ENCODE assay signal across 20 cellular contexts in genomic region chr7:116455009-116455408, GRCh38. TPM values are rescaled to one million over a fixed set of nuclear protein-coding genes. Genes with fewer than 3 reads are reported as not detected.
A peak's percentile ranks its signal among the peaks of the same experiment; 100 is the strongest.
DNase-seq lines count a peak whose midpoint lies in the region; ATAC-seq and TF ChIP-seq lines count a peak whose summit lies in the region.
"Had no signal": no experiment of that assay in that cellular context is flagged by ENCODE, and none has a peak within 500 bp of the region (broad histone marks: within the 10 kb centered on the region; RNA-seq: fewer than 3 reads in every experiment).

No MANE protein-coding gene starts in this region.

- no peaks in the 10 kb centered on the region for H3K36me3 ChIP-seq in ovary
- H3K36me3 ChIP-seq: thoracic aorta had no signal

- 62 to 68% (median 67%) methylated on average over 2 of the region's 2 CpGs for WGBS in ovary, 3 donors

- H3K4me1 ChIP-seq in ovary (ENCODE audit: insufficient read depth), result peaks cover under 1% of the 10 kb centered on the region

- no peak overlapping the region for H3K27ac ChIP-seq in ovary
- H3K27ac ChIP-seq: HL-60 had no signal

- DNase-seq in HCEC 1CT, result peak; percentile 77
- peak; percentile 81 for DNase-seq in fibroblast of peridontal ligament (ENCODE audit: extremely low read depth)
- DNase-seq in activated CD4-positive, alpha-beta T cell treated with anti-CD3 and anti-CD28 coated beads, Interleukin-2, amount 50 U/mL, for 4 hours, result no peak
- DNase-seq in ovary, result no peak
- DNase-seq: CD8-positive, alpha-beta memory T cell; central memory CD4-positive, alpha-beta T cell; glutamatergic neuron; KG1; NCI-H1436; NCI-H345; right cardiac atrium; SHP77; stimulated activated CD8-positive, alpha-beta memory T cell treated with anti-CD3 and anti-CD28 coated beads, Interleukin-4, amount 100 ng/mL, for 48 hours had no signal

- TF ChIP-seq CTCF in WI38 (IDR thresholded peaks at IDR 0.05; ENCODE audit: low read depth, low read length) (no peak), ovary (IDR thresholded peaks at IDR 0.05) (no peak)

- H3K4me3 ChIP-seq in WI38 (ENCODE audit: low read depth, low read length), result peak overlapping the region; percentile 11; the same call in 1 of the 2 replicates
- no peak overlapping the region for H3K4me3 ChIP-seq in ovary
- H3K4me3 ChIP-seq: thoracic aorta had no signal

- no peak for TF ChIP-seq EP300 in ovary (IDR thresholded peaks at IDR 0.05)

- H3K27me3 ChIP-seq in ovary, result no peaks in the 10 kb centered on the region

- intact Hi-C loops in ovary (cut with DNase I), result no loop called here

- H3K9me3 ChIP-seq in ovary, result no peaks in the 10 kb centered on the region
- H3K9me3 ChIP-seq: thoracic aorta had no signal

- ATAC-seq in GM21619 (IDR thresholded peaks at IDR 0.05; ENCODE audit: unreplicated experiment) (no peak), GM21423 (IDR thresholded peaks at IDR 0.05; ENCODE audit: unreplicated experiment) (no peak)
- ATAC-seq: right cardiac atrium had no signal

- no peak for TF ChIP-seq POLR2A in ovary (IDR thresholded peaks at IDR 0.05)

RNA-seq across cellular contexts. Expression of gene CAV2, which starts 44.5 kb away (rescaled TPM):
- total RNA-seq in ovary, result 10 to 100 TPM; 38.0 to 67.5 (median 53.7) TPM
- polyA plus RNA-seq in ovary, result 100 to 1,000 TPM in 1 of 2 donors, 10 to 100 TPM in 1; 46.2 to 110 TPM
- total RNA-seq: CD8-positive, alpha-beta memory T cell; G401 had no signal
- polyA plus RNA-seq: CD8-positive, alpha-beta memory T cell; neural cell had no signal

Comparison
In these comparisons a context has a peak if more than half of its experiments do, and no peak if none do; other contexts are left out.
1. DNase-seq: peak in HCEC 1CT (single experiment) and fibroblast of peridontal ligament (single experiment); none in activated CD4-positive, alpha-beta T cell treated with anti-CD3 and anti-CD28 coated beads, Interleukin-2, amount 50 U/mL, for 4 hours (0 of 2) and ovary (0 of 5).